ENCODE assay signal across 1 cellular context in the genomic region with DNA sequence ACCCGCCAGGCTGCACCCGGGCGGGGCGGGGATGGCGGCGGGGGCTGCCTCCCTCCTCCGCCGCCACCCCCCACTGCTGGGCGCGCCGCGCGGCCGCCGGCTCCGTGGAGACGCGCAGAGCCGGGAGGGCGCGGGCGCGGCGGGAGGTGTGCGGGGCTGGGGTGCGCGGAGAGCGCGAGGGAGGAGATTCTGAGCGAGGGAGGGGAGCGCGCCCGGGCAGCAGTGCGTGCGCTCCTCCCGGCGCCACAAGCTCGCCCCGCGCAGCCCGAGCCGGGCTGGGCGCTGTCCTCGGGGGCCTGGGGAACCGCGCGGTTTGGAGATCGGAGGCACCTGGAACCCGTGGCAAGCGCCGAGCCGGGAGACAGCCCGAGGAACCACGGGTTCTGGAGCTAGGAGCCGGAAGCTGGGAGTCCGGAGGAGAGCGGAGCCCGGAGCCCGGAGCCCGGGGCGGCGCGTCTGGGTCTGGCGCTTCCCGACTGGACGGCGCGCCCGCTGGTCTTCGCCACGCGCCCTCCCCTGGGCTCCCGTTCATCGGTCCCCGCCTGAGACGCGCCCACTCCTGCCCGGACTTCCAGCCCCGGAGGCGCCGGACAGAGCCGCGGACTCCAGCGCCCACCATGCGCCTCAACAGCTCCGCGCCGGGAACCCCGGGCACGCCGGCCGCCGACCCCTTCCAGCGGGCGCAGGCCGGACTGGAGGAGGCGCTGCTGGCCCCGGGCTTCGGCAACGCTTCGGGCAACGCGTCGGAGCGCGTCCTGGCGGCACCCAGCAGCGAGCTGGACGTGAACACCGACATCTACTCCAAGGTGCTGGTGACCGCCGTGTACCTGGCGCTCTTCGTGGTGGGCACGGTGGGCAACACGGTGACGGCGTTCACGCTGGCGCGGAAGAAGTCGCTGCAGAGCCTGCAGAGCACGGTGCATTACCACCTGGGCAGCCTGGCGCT.
TF ChIP-seq lines count a peak whose summit lies in the region.

A gene (plus strand): TSS at position 246 of the 946 bp plus-strand sequence. CDS start 372 bp downstream, at position 618.

TF ChIP-seq in IMR-90, 13 proteins besides CTCF, POLR2A, EP300 and RAD21 (continued from another document):
- no peak for TF ChIP-seq CEBPB (IDR thresholded peaks at IDR 0.05; ENCODE audit: low read depth, low read length)
